Comparison of ENCODE assay signal across 16 cellular contexts in genomic region chrX:45761920-45762319, GRCh38.
DNase-seq lines count a peak whose midpoint lies in the region; ATAC-seq and TF ChIP-seq lines count a peak whose summit lies in the region.
"Had no signal": no experiment of that assay in that cellular context is flagged by ENCODE, and none has a peak within 500 bp of the region (broad histone marks: within the 10 kb centered on the region; RNA-seq: fewer than 3 reads in every experiment).

No MANE protein-coding gene starts in this region.

- peaks cover 0 to 34% of the 10 kb centered on the region in 2 experiments; a peak in 2 of 4 replicates for H3K4me1 ChIP-seq in SK-N-SH (ENCODE audit: control insufficient read depth in 1 of 2, insufficient read depth in 2 of 2, low read depth in 1 of 2, low read length in 1 of 2)
- no peaks in the 10 kb centered on the region for H3K4me1 ChIP-seq in neuronal stem cell (ENCODE audit: control insufficient read depth in 2 of 2, insufficient read depth in 1 of 2, low read depth in 1 of 2, low read length in 2 of 2)

- WGBS in SK-N-SH (ENCODE audit: low lambda C conversion rate) = 12% methylated on average over 4 of the region's 4 CpGs
- no CpG with 5 or more reads among the region's 4 CpGs for WGBS in neuronal stem cell (ENCODE audit: extremely low coverage in 2 of 2, insufficient read length in 2 of 2, insufficient replicate concordance in 1 of 2), 2 donors

- no peaks in the 10 kb centered on the region for H3K27me3 ChIP-seq in SK-N-SH (ENCODE audit: insufficient read depth)
- no peaks in the 10 kb centered on the region for H3K27me3 ChIP-seq in neuronal stem cell (ENCODE audit: control insufficient read depth in 3 of 3, insufficient read depth in 3 of 3, low read depth in 1 of 3, low read length in 3 of 3)
- H3K27me3 ChIP-seq: esophagus muscularis mucosa had no signal

- H3K79me2 ChIP-seq in SK-N-SH (ENCODE audit: insufficient read depth) = peaks cover 100% of the 10 kb centered on the region

- no peak overlapping the region for H2BK15ac ChIP-seq in neuronal stem cell (ENCODE audit: low read length)

- H4K20me1 ChIP-seq in SK-N-SH (ENCODE audit: insufficient read depth) = peaks cover 26% of the 10 kb centered on the region; the same call in 1 of the 2 replicates

- H3K79me1 ChIP-seq in neuronal stem cell (ENCODE audit: low read depth, low read length) = no peaks in the 10 kb centered on the region

- no peak for TF ChIP-seq RAD21 in SK-N-SH (IDR thresholded peaks at IDR 0.05; ENCODE audit: low read length)

- H3K27ac ChIP-seq in SK-N-SH (ENCODE audit: low read depth in 2 of 2, low read length in 1 of 2) (peak overlapping the region; percentile 88 to 96; a peak in 3 of 4 replicates), neuronal stem cell (replicated peaks; ENCODE audit: low read length) (no peak overlapping the region)
- H3K27ac ChIP-seq: 22Rv1, esophagus muscularis mucosa, thoracic aorta had no signal

- H3K9ac ChIP-seq in SK-N-SH = peak overlapping the region; percentile 99
- no peak overlapping the region for H3K9ac ChIP-seq in neuronal stem cell (ENCODE audit: low read depth, low read length, poor library complexity)

- no peaks in the 10 kb centered on the region for H3K27me3 Mint-ChIP-seq in activated naive CD8-positive, alpha-beta T cell treated with anti-CD3 and anti-CD28 coated beads for 36 hours
- no peaks in the 10 kb centered on the region for H3K27me3 Mint-ChIP-seq in natural killer cell treated with Interleukin-12 subunit alpha and Interleukin-12 subunit beta and Interleukin-15 and Interleukin-18, amount 100 ng/mL, for 72 hours

- H2BK5ac ChIP-seq in neuronal stem cell (ENCODE audit: low read length) = no peak overlapping the region

- H3K18ac ChIP-seq in neuronal stem cell (ENCODE audit: low read length) = no peak overlapping the region

- no peak overlapping the region for H4K91ac ChIP-seq in neuronal stem cell (ENCODE audit: low read depth, low read length, poor library complexity)

- H3K23ac ChIP-seq in neuronal stem cell (ENCODE audit: low read depth, low read length, poor library complexity) = no peak overlapping the region

- no peak for ATAC-seq in SK-N-SH treated with all-trans-retinoic acid at 6 μM for 48 hours
- ATAC-seq in natural killer cell treated with Interleukin-12 subunit alpha and Interleukin-12 subunit beta and Interleukin-15 and Interleukin-18, amount 100 ng/mL, for 72 hours = no peak
- no peak for ATAC-seq in GM21447 (IDR thresholded peaks at IDR 0.05; ENCODE audit: unreplicated experiment)

- POLR2A ChIA-PET in SK-N-SH (lab: Yijun Ruan, JAX) = no interaction called here

- no peak overlapping the region for H2AFZ ChIP-seq in SK-N-SH (ENCODE audit: low read depth)
- no peak overlapping the region for H2AFZ ChIP-seq in neuronal stem cell (ENCODE audit: low read length)

- peaks cover 67% of the 10 kb centered on the region for H3K4me1 Mint-ChIP-seq in activated naive CD8-positive, alpha-beta T cell treated with anti-CD3 and anti-CD28 coated beads for 36 hours
- H3K4me1 Mint-ChIP-seq in natural killer cell treated with Interleukin-12 subunit alpha and Interleukin-12 subunit beta and Interleukin-15 and Interleukin-18, amount 100 ng/mL, for 72 hours (ENCODE audit: low read depth in 2 of 2) = peaks cover 53 to 65% of the 10 kb centered on the region in 2 donors

- H3K9me3 Mint-ChIP-seq in activated naive CD8-positive, alpha-beta T cell treated with anti-CD3 and anti-CD28 coated beads for 36 hours = no peaks in the 10 kb centered on the region
- H3K9me3 Mint-ChIP-seq in natural killer cell treated with Interleukin-12 subunit alpha and Interleukin-12 subunit beta and Interleukin-15 and Interleukin-18, amount 100 ng/mL, for 72 hours = no peaks in the 10 kb centered on the region
- H3K9me3 Mint-ChIP-seq: neural crest cell had no signal

- peak overlapping the region; percentile 23 to 69; a peak in 3 of 4 replicates for H3K4me3 ChIP-seq in SK-N-SH (ENCODE audit: low read depth in 2 of 2, low read length in 1 of 2)
- H3K4me3 ChIP-seq in neuronal stem cell (ENCODE audit: low read length in 2 of 2) = no peak overlapping the region
- H3K4me3 ChIP-seq: esophagus muscularis mucosa, thoracic aorta had no signal

- H3K9me2 ChIP-seq in SK-N-SH = no peaks in the 10 kb centered on the region

- no peak overlapping the region for H2BK12ac ChIP-seq in neuronal stem cell (ENCODE audit: low read length)

- no peak for TF ChIP-seq EP300 in SK-N-SH (IDR thresholded peaks at IDR 0.05; ENCODE audit: borderline replicate concordance in 1 of 2, low read depth in 1 of 2, low read length in 1 of 2)

- peaks cover 95% of the 10 kb centered on the region for H3F3A ChIP-seq in SK-N-SH (replicated peaks; ENCODE audit: insufficient read depth)

- no peak for DNase-seq in SK-N-SH
- peak; percentile 43 for DNase-seq in HT1080 (ENCODE audit: low read depth)
- no peak for DNase-seq in activated naive CD8-positive, alpha-beta T cell treated with anti-CD3 and anti-CD28 coated beads for 36 hours
- DNase-seq in natural killer cell treated with Interleukin-12 subunit alpha and Interleukin-12 subunit beta and Interleukin-15 and Interleukin-18, amount 100 ng/mL, for 72 hours (ENCODE audit: low spot score) = no peak
- no peak for DNase-seq in neuronal stem cell (ENCODE audit: low spot score)
- DNase-seq in GM19238 (ENCODE audit: insufficient read length, low spot score) = no peak
- DNase-seq: activated CD4-positive, CD25-positive, alpha-beta regulatory T cell; activated effector memory CD4-positive, alpha-beta T cell treated with Interleukin-2 at 50 U/mL for 16 hours; cerebellar nuclear complex; DMS53 had no signal

- H2BK120ac ChIP-seq in neuronal stem cell (ENCODE audit: low read depth, low read length) = no peak overlapping the region

- H3K36me3 Mint-ChIP-seq in activated naive CD8-positive, alpha-beta T cell treated with anti-CD3 and anti-CD28 coated beads for 36 hours = peaks cover 54% of the 10 kb centered on the region
- H3K36me3 Mint-ChIP-seq in natural killer cell treated with Interleukin-12 subunit alpha and Interleukin-12 subunit beta and Interleukin-15 and Interleukin-18, amount 100 ng/mL, for 72 hours = peaks cover 31% of the 10 kb centered on the region

- H3K9me3 ChIP-seq in SK-N-SH (no peaks in the 10 kb centered on the region), neuronal stem cell (replicated peaks in 1 of 2; ENCODE audit: control insufficient read depth in 2 of 2, insufficient read depth in 1 of 2, low read depth in 1 of 2, low read length in 2 of 2) (no peaks in the 10 kb centered on the region)
- H3K9me3 ChIP-seq: esophagus muscularis mucosa, thoracic aorta had no signal

- H3K4ac ChIP-seq in neuronal stem cell (ENCODE audit: low read length) = no peak overlapping the region

- no peak overlapping the region for H2AK5ac ChIP-seq in neuronal stem cell (ENCODE audit: low read depth, low read length)

- no peak overlapping the region for H3K14ac ChIP-seq in neuronal stem cell (ENCODE audit: low read length)

- H3K4me2 ChIP-seq in SK-N-SH (peak overlapping the region; percentile 81), neuronal stem cell (ENCODE audit: insufficient read depth, low read length, poor library complexity, severe bottlenecking) (no peak overlapping the region)

- H3K36me3 ChIP-seq in SK-N-SH (replicated peaks in 1 of 2; ENCODE audit: control insufficient read depth in 1 of 2, insufficient read depth in 2 of 2, low read length in 1 of 2) = peaks cover 64 to 92% of the 10 kb centered on the region in 2 experiments
- peaks cover 0 to 8% of the 10 kb centered on the region in 2 donors for H3K36me3 ChIP-seq in neuronal stem cell (replicated peaks in 1 of 2; ENCODE audit: control insufficient read depth in 2 of 2, insufficient read depth in 2 of 2, low read length in 2 of 2)
- H3K36me3 ChIP-seq: esophagus muscularis mucosa, thoracic aorta had no signal

- peak overlapping the region; percentile 40 for H3K4me3 Mint-ChIP-seq in activated naive CD8-positive, alpha-beta T cell treated with anti-CD3 and anti-CD28 coated beads for 36 hours
- peak overlapping the region; percentile 91 for H3K4me3 Mint-ChIP-seq in natural killer cell treated with Interleukin-12 subunit alpha and Interleukin-12 subunit beta and Interleukin-15 and Interleukin-18, amount 100 ng/mL, for 72 hours
- H3K4me3 Mint-ChIP-seq: neural crest cell had no signal

- no peak overlapping the region for H4K8ac ChIP-seq in neuronal stem cell (ENCODE audit: low read depth, low read length)

- H3K27ac Mint-ChIP-seq in activated naive CD8-positive, alpha-beta T cell treated with anti-CD3 and anti-CD28 coated beads for 36 hours = peak overlapping the region; percentile 86
- H3K27ac Mint-ChIP-seq in natural killer cell treated with Interleukin-12 subunit alpha and Interleukin-12 subunit beta and Interleukin-15 and Interleukin-18, amount 100 ng/mL, for 72 hours = no peak overlapping the region

- no peak for TF ChIP-seq CTCF in SK-N-SH (IDR thresholded peaks at IDR 0.05)

- CTCF ChIA-PET in SK-N-SH (lab: Yijun Ruan, JAX) = no interaction called here

TF ChIP-seq in SK-N-SH treated with all-trans-retinoic acid at 6 μM for 48 hours, 23 proteins besides CTCF, POLR2A, EP300 and RAD21 (continues in another document):
- no peak for TF ChIP-seq CREB5 (CRISPR knock-in tag; IDR thresholded peaks at IDR 0.05; ENCODE audit: low read depth)
- TF ChIP-seq TCF4 (CRISPR knock-in tag; IDR thresholded peaks at IDR 0.05; ENCODE audit: borderline replicate concordance) = no peak
- TF ChIP-seq TOX (CRISPR knock-in tag; IDR thresholded peaks at IDR 0.05; ENCODE audit: borderline replicate concordance) = no peak
- no peak for TF ChIP-seq CSDC2 (CRISPR knock-in tag; IDR thresholded peaks at IDR 0.05)

Comparison
In these comparisons a context has a peak if more than half of its experiments do, and no peak if none do; other contexts are left out.
1. H3K4me3 ChIP-seq: peak in SK-N-SH (2 of 2); none in neuronal stem cell (0 of 2).